Comparison of ENCODE assay signal across 21 cellular contexts in the genomic region with DNA sequence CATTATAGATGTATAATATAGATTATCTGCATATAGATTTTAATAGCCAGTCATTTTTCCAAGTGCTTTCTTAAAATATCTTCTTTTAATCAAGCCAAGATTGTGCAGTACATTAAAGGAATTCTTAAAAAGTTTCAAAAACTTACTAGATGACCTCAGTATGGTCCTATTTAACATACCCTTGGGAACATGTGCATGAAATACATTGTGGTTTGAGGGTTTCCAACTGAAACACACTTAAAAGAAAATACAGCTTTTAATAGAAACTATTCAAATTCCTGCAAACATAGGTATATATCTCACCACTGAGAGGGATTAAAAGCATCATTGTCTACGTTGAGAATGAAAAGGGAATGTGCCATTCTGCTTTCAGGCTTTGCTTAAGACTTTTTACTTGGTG.
"Had no signal": no experiment of that assay in that cellular context is flagged by ENCODE, and none has a peak within 500 bp of the region (broad histone marks: within the 10 kb centered on the region; RNA-seq: fewer than 3 reads in every experiment).

No MANE protein-coding gene starts in this region.

- H3K4me3 Mint-ChIP-seq: activated CD4-positive, alpha-beta T cell treated with anti-CD3 and anti-CD28 coated beads, Interleukin-2, amount 10 ng/mL, durations not matched to agents 24 days and 14 days; activated CD8-positive, alpha-beta T cell treated with anti-CD3 and anti-CD28 coated beads, Interleukin-2, amount 10 ng/mL, durations not matched to agents 7 days and 5 days; activated naive CD8-positive, alpha-beta T cell; activated T-cell treated with anti-CD3 and anti-CD28 coated beads, Interleukin-2, amount 50 U/mL, for 72 hours; naive B cell; stimulated activated naive B cell treated with anti-CD40 and anti-IgM and Interleukin-4, amounts not matched to agents 10 μg/mL and 1 μg/mL and 100 μg/mL, for 72 hours; T-helper 2 cell treated with Interferon-gamma antibody and Interleukin-4, amounts not matched to agents 5 μg/mL and 100 μg/mL, for 36 hours had no signal

- H3K9me3 Mint-ChIP-seq: activated CD4-positive, alpha-beta T cell treated with anti-CD3 and anti-CD28 coated beads, Interleukin-2, amount 10 ng/mL, durations not matched to agents 24 days and 14 days; naive B cell; stimulated activated naive B cell treated with anti-CD40 and anti-IgM and Interleukin-4, amounts not matched to agents 10 μg/mL and 1 μg/mL and 100 μg/mL, for 72 hours; T-helper 2 cell treated with Interferon-gamma antibody and Interleukin-4, amounts not matched to agents 5 μg/mL and 100 μg/mL, for 36 hours had no signal

- H3K27me3 Mint-ChIP-seq: activated naive CD8-positive, alpha-beta T cell; stimulated activated naive B cell treated with anti-CD40 and anti-IgM and Interleukin-4, amounts not matched to agents 10 μg/mL and 1 μg/mL and 100 μg/mL, for 72 hours had no signal

- H3K4me2 ChIP-seq: hepatocyte had no signal

- H3K36me3 Mint-ChIP-seq: activated naive CD8-positive, alpha-beta T cell; naive B cell; stimulated activated naive B cell treated with anti-CD40 and anti-IgM and Interleukin-4, amounts not matched to agents 10 μg/mL and 1 μg/mL and 100 μg/mL, for 72 hours had no signal

- H3K4me1 Mint-ChIP-seq: activated CD4-positive, alpha-beta T cell treated with anti-CD3 and anti-CD28 coated beads, Interleukin-2, amount 10 ng/mL, durations not matched to agents 24 days and 14 days; naive B cell had no signal

- DNase-seq: activated CD4-positive, alpha-beta T cell treated with anti-CD3 and anti-CD28 coated beads, Interleukin-2, amount 10 ng/mL, durations not matched to agents 24 days and 14 days; activated CD4-positive, CD25-positive, alpha-beta regulatory T cell; activated CD8-positive, alpha-beta memory T cell treated with anti-CD3 and anti-CD28 coated beads, Interleukin-2, amount 50 U/mL, for 4 hours; activated CD8-positive, alpha-beta T cell treated with anti-CD3 and anti-CD28 coated beads, Interleukin-2, amount 10 ng/mL, durations not matched to agents 7 days and 5 days; activated gamma-delta T cell; activated T-cell treated with anti-CD3 and anti-CD28 coated beads, Interleukin-2, amount 50 U/mL, for 72 hours; amygdala; islet precursor cell; naive B cell; posterior cingulate gyrus; retina; stimulated activated CD4-positive, alpha-beta T cell treated with anti-CD3 and anti-CD28 coated beads, Interleukin-15, amount 100 ng/mL, for 24 hours; stimulated activated CD4-positive, alpha-beta T cell treated with anti-CD3 and anti-CD28 coated beads, Interleukin-4, amount 100 ng/mL, for 1 hour; stimulated activated naive B cell treated with anti-CD40 and anti-IgM and Interleukin-4, amounts not matched to agents 10 μg/mL and 1 μg/mL and 100 μg/mL, for 72 hours; substantia nigra; transverse colon had no signal

- H3K4me1 ChIP-seq: breast epithelium, transverse colon had no signal

- H3K27ac Mint-ChIP-seq: activated CD4-positive, alpha-beta T cell treated with anti-CD3 and anti-CD28 coated beads, Interleukin-2, amount 10 ng/mL, durations not matched to agents 24 days and 14 days; activated CD8-positive, alpha-beta T cell treated with anti-CD3 and anti-CD28 coated beads, Interleukin-2, amount 10 ng/mL, durations not matched to agents 7 days and 5 days; activated naive CD8-positive, alpha-beta T cell; activated T-cell treated with anti-CD3 and anti-CD28 coated beads, Interleukin-2, amount 50 U/mL, for 72 hours; naive B cell; stimulated activated naive B cell treated with anti-CD40 and anti-IgM and Interleukin-4, amounts not matched to agents 10 μg/mL and 1 μg/mL and 100 μg/mL, for 72 hours; T-helper 2 cell treated with Interferon-gamma antibody and Interleukin-4, amounts not matched to agents 5 μg/mL and 100 μg/mL, for 36 hours had no signal

- H2AFZ ChIP-seq: hepatocyte had no signal

- H3K9me3 ChIP-seq: breast epithelium, transverse colon had no signal

- H3K27ac ChIP-seq: breast epithelium, epithelial cell of prostate, hepatocyte, transverse colon had no signal

- ATAC-seq: activated CD8-positive, alpha-beta T cell treated with anti-CD3 and anti-CD28 coated beads, Interleukin-2, amount 10 ng/mL, durations not matched to agents 7 days and 5 days; activated T-cell treated with anti-CD3 and anti-CD28 coated beads, Interleukin-2, amount 50 U/mL, for 72 hours; stimulated activated naive B cell treated with anti-CD40 and anti-IgM and Interleukin-4, amounts not matched to agents 10 μg/mL and 1 μg/mL and 100 μg/mL, for 72 hours had no signal

- H3K36me3 ChIP-seq: breast epithelium, transverse colon had no signal

- H3K27me3 ChIP-seq: breast epithelium, hepatocyte, transverse colon had no signal

- H3K4me3 ChIP-seq: breast epithelium, hepatocyte, transverse colon had no signal

- H3K79me2 ChIP-seq: hepatocyte had no signal
